25 cellular contexts compared by ENCODE assay signal in genomic region chr17:81170727-81171494, GRCh38. TPM values are rescaled to one million over a fixed set of nuclear protein-coding genes. Genes with fewer than 3 reads are reported as not detected.
"Had no signal": no experiment of that assay in that cellular context is flagged by ENCODE, and none has a peak within 500 bp of the region (broad histone marks: within the 10 kb centered on the region; RNA-seq: fewer than 3 reads in every experiment).

No MANE protein-coding gene starts in this region.

- H3K27ac ChIP-seq: ascending aorta, brain microvascular endothelial cell, esophagus muscularis mucosa, gastrocnemius medialis, neural progenitor cell, upper lobe of left lung had no signal

- H3K4me3 ChIP-seq: ascending aorta, esophagus muscularis mucosa, gastrocnemius medialis, neural progenitor cell, upper lobe of left lung had no signal

- H3K27ac Mint-ChIP-seq: activated naive CD4-positive, alpha-beta T cell treated with anti-CD3 and anti-CD28 coated beads, Interleukin-2, amount 50 U/mL, for 72 hours; memory B cell; naive B cell; neural progenitor cell; WTC11 had no signal

- H3K27me3 ChIP-seq: ascending aorta, brain microvascular endothelial cell, upper lobe of left lung had no signal

- H3K4me1 ChIP-seq: gastrocnemius medialis had no signal

- ATAC-seq: activated naive CD4-positive, alpha-beta T cell treated with anti-CD3 and anti-CD28 coated beads, Interleukin-2, amount 50 U/mL, for 72 hours; gastrocnemius medialis; stimulated activated naive CD8-positive, alpha-beta T cell treated with anti-CD3 and anti-CD28 coated beads, Interleukin-15, Interleukin-2, amounts not matched to agents 100 U/mL and 50 U/mL, for 24 hours; WTC11 had no signal

- H3K27me3 Mint-ChIP-seq: memory B cell had no signal

- H3K4me3 Mint-ChIP-seq: memory B cell, naive B cell, neural progenitor cell, WTC11 had no signal

- H3K36me3 Mint-ChIP-seq: activated naive CD4-positive, alpha-beta T cell treated with anti-CD3 and anti-CD28 coated beads, Interleukin-2, amount 50 U/mL, for 72 hours; WTC11 had no signal

- H3K9me3 ChIP-seq: ascending aorta had no signal

- H3K4me1 Mint-ChIP-seq: memory B cell, WTC11 had no signal

- H3K36me3 ChIP-seq: ascending aorta, brain microvascular endothelial cell, esophagus muscularis mucosa, gastrocnemius medialis, neural progenitor cell, upper lobe of left lung had no signal

- DNase-seq: activated gamma-delta T cell treated with Interleukin-2 at 50 U/mL for 16 hours; activated T-cell treated with anti-CD3 and anti-CD28 coated beads, Interleukin-2, amount 50 U/mL, for 1 hour; brain microvascular endothelial cell; gastrocnemius medialis; head of caudate nucleus; hypothalamus; naive B cell; stimulated activated CD4-positive, alpha-beta T cell treated with anti-CD3 and anti-CD28 coated beads, Interleukin-4, amount 100 ng/mL, for 24 hours; stimulated activated naive CD8-positive, alpha-beta T cell treated with anti-CD3 and anti-CD28 coated beads, Interleukin-15, Interleukin-2, amounts not matched to agents 100 U/mL and 50 U/mL, for 24 hours; T-helper 9 cell; upper lobe of left lung had no signal

- H3K9me3 Mint-ChIP-seq: activated naive CD4-positive, alpha-beta T cell treated with anti-CD3 and anti-CD28 coated beads, Interleukin-2, amount 50 U/mL, for 72 hours had no signal

RNA-seq across cellular contexts. Expression of gene PVALEF, which starts 5.6 kb away (rescaled TPM):
- total RNA-seq: activated naive CD4-positive, alpha-beta T cell treated with anti-CD3 and anti-CD28 coated beads, Interleukin-2, amount 50 U/mL, for 72 hours; ascending aorta; esophagus muscularis mucosa; gastrocnemius medialis; liver; mononuclear cell; osteoblast; posterior vena cava; renal cortical epithelial cell; subcutaneous adipose tissue; T-helper 1 cell treated with Interleukin-12 subunit alpha and Interleukin-12 subunit beta and Interleukin-4 antibody, amounts not matched to agents 30 ng/mL and 1 ng/mL, for 36 hours; upper lobe of left lung; WTC11 had no signal
- polyA plus RNA-seq: adipose tissue, liver had no signal
